ENCODE assay signal across 10 cellular contexts in the genomic region with DNA sequence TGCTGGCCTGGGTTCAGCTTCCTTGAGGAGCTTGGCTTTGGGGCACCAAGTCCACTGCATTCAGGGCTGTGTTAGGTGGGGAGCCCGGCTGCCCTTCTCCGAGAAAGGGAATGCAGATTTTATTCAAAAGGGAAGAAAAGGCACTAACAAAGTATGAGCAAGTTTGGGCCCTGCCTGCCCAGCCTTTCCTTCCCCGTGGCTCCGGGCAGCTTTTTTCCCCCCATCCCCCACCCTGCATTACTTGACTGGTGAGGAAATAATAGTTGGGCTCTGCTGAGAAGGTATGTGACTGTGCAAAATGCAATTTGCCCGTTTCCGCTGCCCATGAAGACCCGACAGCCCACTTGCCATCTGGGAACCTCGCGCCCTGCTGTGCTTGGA.
DNase-seq lines count a peak whose midpoint lies in the region; ATAC-seq and TF ChIP-seq lines count a peak whose summit lies in the region.
"Had no signal": no experiment of that assay in that cellular context is flagged by ENCODE, and none has a peak within 500 bp of the region (broad histone marks: within the 10 kb centered on the region; RNA-seq: fewer than 3 reads in every experiment).

No MANE protein-coding gene starts in this region.

- intact Hi-C loops in posterior cingulate gyrus (cut with DNase I): no loop called here

- no peak for TF ChIP-seq CTCF in WI38 (IDR thresholded peaks at IDR 0.05; ENCODE audit: low read depth, low read length)
- TF ChIP-seq CTCF in fibroblast of mammary gland (conservative IDR thresholded peaks at IDR 0.05; ENCODE audit: control insufficient read depth, insufficient read depth, low read depth, low read length): no peak

- no peaks in the 10 kb centered on the region for H3K9me3 Mint-ChIP-seq in activated naive CD4-positive, alpha-beta T cell treated with anti-CD3 and anti-CD28 coated beads, Interleukin-2, amount 50 U/mL, for 72 hours

- DNase-seq in DMS 273 (lab: John Stamatoyannopoulos, UW; ENCODE audit: unreplicated experiment): peak; percentile 69
- DNase-seq in fibroblast of mammary gland (ENCODE audit: low read depth): peak; percentile 6
- peak; percentile 23 to 89 (median 44) for DNase-seq in posterior cingulate gyrus
- no peak for DNase-seq in activated naive CD4-positive, alpha-beta T cell treated with anti-CD3 and anti-CD28 coated beads, Interleukin-2, amount 50 U/mL, for 72 hours (ENCODE audit: low spot score in 2 of 2)
- DNase-seq in NCI-H226: no peak
- DNase-seq in activated naive CD4-positive, alpha-beta T cell treated with anti-CD3 and anti-CD28 coated beads, Interleukin-2, amount 50 U/mL, for 16 hours: no peak
- DNase-seq in foreskin melanocyte: no peak
- DNase-seq: activated CD4-positive, alpha-beta T cell treated with anti-CD3 and anti-CD28 coated beads for 36 hours; NCI-H1436 treated with DMSO at 0.1 percent for 48 hours had no signal

- peak overlapping the region; percentile 18; the same call in 1 of the 2 replicates for H3K4me3 ChIP-seq in WI38 (ENCODE audit: low read depth, low read length)
- H3K4me3 ChIP-seq in fibroblast of mammary gland (ENCODE audit: control insufficient read depth, low read depth, low read length): no peak overlapping the region

- no peaks in the 10 kb centered on the region for H3K36me3 Mint-ChIP-seq in activated naive CD4-positive, alpha-beta T cell treated with anti-CD3 and anti-CD28 coated beads, Interleukin-2, amount 50 U/mL, for 72 hours

- no peak overlapping the region for H3K27ac Mint-ChIP-seq in activated naive CD4-positive, alpha-beta T cell treated with anti-CD3 and anti-CD28 coated beads, Interleukin-2, amount 50 U/mL, for 72 hours
- H3K27ac Mint-ChIP-seq: activated CD4-positive, alpha-beta T cell treated with anti-CD3 and anti-CD28 coated beads for 36 hours had no signal

- no peak for ATAC-seq in activated naive CD4-positive, alpha-beta T cell treated with anti-CD3 and anti-CD28 coated beads, Interleukin-2, amount 50 U/mL, for 72 hours
- ATAC-seq: activated CD4-positive, alpha-beta T cell treated with anti-CD3 and anti-CD28 coated beads for 36 hours had no signal

Comparison
In these comparisons a context has a peak if more than half of its experiments do, and no peak if none do; other contexts are left out.
1. DNase-seq: peak in DMS 273 (single experiment), fibroblast of mammary gland (single experiment) and posterior cingulate gyrus (10 of 10); none in activated naive CD4-positive, alpha-beta T cell treated with anti-CD3 and anti-CD28 coated beads, Interleukin-2, amount 50 U/mL, for 72 hours (0 of 2), NCI-H226 (single experiment), activated naive CD4-positive, alpha-beta T cell treated with anti-CD3 and anti-CD28 coated beads, Interleukin-2, amount 50 U/mL, for 16 hours (single experiment) and foreskin melanocyte (single experiment).